7 cellular contexts compared by ENCODE assay signal in the genomic region with DNA sequence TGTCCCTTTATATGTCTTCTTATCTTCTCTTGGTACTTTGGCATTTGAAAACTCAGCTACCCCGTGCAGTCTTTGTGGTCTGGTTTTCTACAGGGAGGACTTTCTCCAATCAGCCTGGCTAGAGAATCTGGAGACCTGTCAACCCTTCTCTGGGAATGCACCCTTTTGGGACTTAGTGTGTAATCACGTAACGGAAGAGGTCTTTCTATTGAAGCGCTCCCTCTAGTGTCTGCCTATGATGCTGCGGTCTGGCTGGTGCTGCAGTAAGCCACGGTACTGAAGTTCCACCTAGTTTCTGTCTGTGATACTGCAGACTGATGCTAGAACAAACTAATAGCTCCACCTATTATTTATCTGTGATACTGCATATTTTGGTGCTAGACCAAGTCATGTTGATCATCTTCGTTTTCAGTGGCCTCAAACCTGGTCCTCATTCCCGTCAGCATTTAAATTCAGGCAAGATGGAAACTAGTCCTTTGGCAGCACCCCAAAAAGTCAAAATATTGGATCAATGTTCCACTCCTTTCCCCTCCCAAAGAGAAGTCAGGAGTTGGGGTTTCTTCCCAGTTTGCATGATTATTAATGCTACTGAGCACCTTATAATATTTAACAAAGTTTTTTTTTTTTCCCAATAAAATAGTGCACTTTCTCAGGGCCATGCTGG. TPM values are rescaled to one million over a fixed set of nuclear protein-coding genes. Genes with fewer than 3 reads are reported as not detected.
DNase-seq lines count a peak whose midpoint lies in the region; ATAC-seq and FAIRE-seq lines count a peak whose summit lies in the region.

No MANE protein-coding gene starts in this region.

- peak; percentile 95 for ATAC-seq in HG02885 (IDR thresholded peaks at IDR 0.05; ENCODE audit: poor library complexity, unreplicated experiment)
- peak; percentile 94 to 95 for ATAC-seq in left cardiac atrium
- peak; percentile 82 for ATAC-seq in sciatic nerve

- peaks cover 7% of the 10 kb centered on the region for H3K4me1 ChIP-seq in adipocyte (ENCODE audit: control insufficient read depth, insufficient read depth, low read length)

- no peak overlapping the region for H3K4me3 ChIP-seq in adipocyte (ENCODE audit: low read length)

- H3K9ac ChIP-seq in adipocyte (ENCODE audit: low read length): no peak overlapping the region

- peak; percentile 98 for FAIRE-seq in GM18507 (lab: Jason Lieb, UNC)

- intact Hi-C loops in left cardiac atrium (cut with DNase I): no loop called here
- intact Hi-C loops in sciatic nerve (cut with DNase I): no loop called here

- no peaks in the 10 kb centered on the region for H3K9me3 ChIP-seq in adipocyte (ENCODE audit: control insufficient read depth, low read length)

- H3K36me3 ChIP-seq in adipocyte (ENCODE audit: control insufficient read depth, insufficient read depth, low read length, severe bottlenecking): no peaks in the 10 kb centered on the region

- peaks cover 15% of the 10 kb centered on the region for H3K27me3 ChIP-seq in adipocyte (replicated peaks; ENCODE audit: control insufficient read depth, insufficient read depth, low read length)

- DNase-seq in GM18507 (ENCODE audit: extremely low spot score, insufficient read length, low read depth) (peak; percentile 67), NCI-H146 (lab: John Stamatoyannopoulos, UW) (peak; percentile 87), SW480 (ENCODE audit: low spot score) (peak; percentile 96), adipocyte (ENCODE audit: low read depth) (peak; percentile 92), left cardiac atrium (peak; percentile 69), sciatic nerve (ENCODE audit: low spot score) (peak; percentile 67)

RNA-seq across cellular contexts. Expression of a gene that starts 12.5 kb away (rescaled TPM):
- 10 to 100 TPM in 1 of 2 donors, 1 to 10 TPM in 1; 5.4 to 10.3 TPM for total RNA-seq in left cardiac atrium
- 8.2 TPM for total RNA-seq in sciatic nerve

RNA-seq across cellular contexts. Expression of a gene that starts 37.0 kb away (rescaled TPM):
- total RNA-seq in left cardiac atrium (10 to 100 TPM; 48.8 to 62.7 TPM), sciatic nerve (77.9 TPM)

RNA-seq across cellular contexts. Expression of a gene that starts 53.8 kb away (rescaled TPM):
- total RNA-seq in left cardiac atrium (not detected), sciatic nerve (not detected)
